ENCODE assay signal across 19 cellular contexts in genomic region chr7:63521-64021, GRCh38.
DNase-seq lines count a peak whose midpoint lies in the region; ATAC-seq and TF ChIP-seq lines count a peak whose summit lies in the region.
"Had no signal": no experiment of that assay in that cellular context is flagged by ENCODE, and none has a peak within 500 bp of the region (broad histone marks: within the 10 kb centered on the region; RNA-seq: fewer than 3 reads in every experiment).

No MANE protein-coding gene starts in this region.

- H3K9me3 ChIP-seq in osteoblast (ENCODE audit: low read depth, low read length), result no peaks in the 10 kb centered on the region
- H3K9me3 ChIP-seq: gastrocnemius medialis, HAP-1, ovary, SJSA1, stomach had no signal

- H3K4me1 ChIP-seq in osteoblast (ENCODE audit: insufficient read depth, low read length), result peaks cover 24% of the 10 kb centered on the region
- H3K4me1 ChIP-seq: HAP-1 had no signal

- H3K27me3 ChIP-seq in osteoblast (ENCODE audit: insufficient read depth, low read length), result no peaks in the 10 kb centered on the region
- H3K27me3 ChIP-seq: gastrocnemius medialis, ovary, SJSA1, stomach had no signal

- H3K27ac ChIP-seq in osteoblast (ENCODE audit: low read depth, low read length), result no peak overlapping the region
- H3K27ac ChIP-seq: gastrocnemius medialis, ovary, SJSA1, stomach had no signal

- no peak overlapping the region for H3K4me2 ChIP-seq in osteoblast (ENCODE audit: insufficient read depth, low read length)

- no peak for TF ChIP-seq CTCF in osteoblast (IDR thresholded peaks at IDR 0.05; ENCODE audit: extremely low read depth, low read depth, low read length)

- in situ Hi-C loops in G401 (cut with HindIII; ENCODE audit: low sequenced_read_pairs), result no loop called here

- no peaks in the 10 kb centered on the region for H3K27me3 Mint-ChIP-seq in T-helper 2 cell treated with Interferon-gamma antibody and Interleukin-4, amounts not matched to agents 5 μg/mL and 100 μg/mL, for 36 hours (ENCODE audit: low read depth)
- no peaks in the 10 kb centered on the region for H3K27me3 Mint-ChIP-seq in activated CD8-positive, alpha-beta T cell treated with anti-CD3 and anti-CD28 coated beads, Interleukin-2, amount 10 ng/mL, durations not matched to agents 7 days and 5 days (ENCODE audit: low read depth)
- H3K27me3 Mint-ChIP-seq: activated CD4-positive, alpha-beta memory T cell treated with anti-CD3 and anti-CD28 coated beads, Interleukin-2, amount 10 ng/mL, durations not matched to agents 7 days and 5 days had no signal

- no peak overlapping the region for H2AFZ ChIP-seq in osteoblast (ENCODE audit: low read length)

- H3K4me3 ChIP-seq in osteoblast (ENCODE audit: insufficient read depth, low read length), result no peak overlapping the region
- H3K4me3 ChIP-seq: gastrocnemius medialis, HAP-1, ovary, SJSA1, stomach had no signal

- no peaks in the 10 kb centered on the region for H3K36me3 Mint-ChIP-seq in T-helper 2 cell treated with Interferon-gamma antibody and Interleukin-4, amounts not matched to agents 5 μg/mL and 100 μg/mL, for 36 hours (ENCODE audit: low read depth)
- no peaks in the 10 kb centered on the region for H3K36me3 Mint-ChIP-seq in activated CD8-positive, alpha-beta T cell treated with anti-CD3 and anti-CD28 coated beads, Interleukin-2, amount 10 ng/mL, durations not matched to agents 7 days and 5 days (ENCODE audit: low read depth)
- H3K36me3 Mint-ChIP-seq: mesothelial cell of epicardium had no signal

- no peak overlapping the region for H3K27ac Mint-ChIP-seq in T-helper 2 cell treated with Interferon-gamma antibody and Interleukin-4, amounts not matched to agents 5 μg/mL and 100 μg/mL, for 36 hours
- no peak overlapping the region for H3K27ac Mint-ChIP-seq in activated CD8-positive, alpha-beta T cell treated with anti-CD3 and anti-CD28 coated beads, Interleukin-2, amount 10 ng/mL, durations not matched to agents 7 days and 5 days
- H3K27ac Mint-ChIP-seq: activated CD4-positive, alpha-beta memory T cell treated with anti-CD3 and anti-CD28 coated beads, Interleukin-2, amount 10 ng/mL, durations not matched to agents 7 days and 5 days; mesothelial cell of epicardium had no signal

- H3K4me3 Mint-ChIP-seq in T-helper 2 cell treated with Interferon-gamma antibody and Interleukin-4, amounts not matched to agents 5 μg/mL and 100 μg/mL, for 36 hours, result no peak overlapping the region
- H3K4me3 Mint-ChIP-seq in activated CD8-positive, alpha-beta T cell treated with anti-CD3 and anti-CD28 coated beads, Interleukin-2, amount 10 ng/mL, durations not matched to agents 7 days and 5 days, result no peak overlapping the region
- H3K4me3 Mint-ChIP-seq: activated CD4-positive, alpha-beta memory T cell treated with anti-CD3 and anti-CD28 coated beads, Interleukin-2, amount 10 ng/mL, durations not matched to agents 7 days and 5 days; central memory CD8-positive, alpha-beta T cell; mesothelial cell of epicardium had no signal

- POLR2A ChIA-PET in activated CD8-positive, alpha-beta T cell treated with anti-CD3 and anti-CD28 coated beads, Interleukin-2, amount 10 ng/mL, durations not matched to agents 7 days and 5 days (lab: Charles Lee), result no interaction called here

- ATAC-seq in Right ventricle myocardium superior (ENCODE audit: poor library complexity), result no peak
- no peak for ATAC-seq in activated CD8-positive, alpha-beta T cell treated with anti-CD3 and anti-CD28 coated beads, Interleukin-2, amount 10 ng/mL, durations not matched to agents 7 days and 5 days

- CTCF ChIA-PET in activated CD8-positive, alpha-beta T cell treated with anti-CD3 and anti-CD28 coated beads, Interleukin-2, amount 10 ng/mL, durations not matched to agents 7 days and 5 days (lab: Charles Lee), result no interaction called here

- H3K9me3 Mint-ChIP-seq in T-helper 2 cell treated with Interferon-gamma antibody and Interleukin-4, amounts not matched to agents 5 μg/mL and 100 μg/mL, for 36 hours, result no peaks in the 10 kb centered on the region
- H3K9me3 Mint-ChIP-seq in activated CD8-positive, alpha-beta T cell treated with anti-CD3 and anti-CD28 coated beads, Interleukin-2, amount 10 ng/mL, durations not matched to agents 7 days and 5 days (ENCODE audit: insufficient read depth), result no peaks in the 10 kb centered on the region
- H3K9me3 Mint-ChIP-seq: activated CD4-positive, alpha-beta memory T cell treated with anti-CD3 and anti-CD28 coated beads, Interleukin-2, amount 10 ng/mL, durations not matched to agents 7 days and 5 days; central memory CD8-positive, alpha-beta T cell; mesothelial cell of epicardium had no signal

- no peaks in the 10 kb centered on the region for H3K4me1 Mint-ChIP-seq in T-helper 2 cell treated with Interferon-gamma antibody and Interleukin-4, amounts not matched to agents 5 μg/mL and 100 μg/mL, for 36 hours (ENCODE audit: low read depth)
- H3K4me1 Mint-ChIP-seq in activated CD8-positive, alpha-beta T cell treated with anti-CD3 and anti-CD28 coated beads, Interleukin-2, amount 10 ng/mL, durations not matched to agents 7 days and 5 days (ENCODE audit: low read depth), result no peaks in the 10 kb centered on the region
- H3K4me1 Mint-ChIP-seq: activated CD4-positive, alpha-beta memory T cell treated with anti-CD3 and anti-CD28 coated beads, Interleukin-2, amount 10 ng/mL, durations not matched to agents 7 days and 5 days; central memory CD8-positive, alpha-beta T cell had no signal

- DNase-seq in G401 (ENCODE audit: low spot score) (peak; percentile 85), MV-4-11 (lab: John Stamatoyannopoulos, UW) (peak; percentile 26), Right ventricle myocardium superior (peak; percentile 65), osteoblast (ENCODE audit: insufficient read length, low spot score, missing footprints) (peak; percentile 69), NCI-H1436 (lab: John Stamatoyannopoulos, UW) (no peak)
- DNase-seq in T-helper 2 cell treated with Interferon-gamma antibody and Interleukin-4, amounts not matched to agents 5 μg/mL and 100 μg/mL, for 36 hours (ENCODE audit: low spot score), result no peak
- no peak for DNase-seq in activated CD8-positive, alpha-beta T cell treated with anti-CD3 and anti-CD28 coated beads, Interleukin-2, amount 10 ng/mL, durations not matched to agents 7 days and 5 days
- DNase-seq in stimulated activated CD8-positive, alpha-beta memory T cell treated with anti-CD3 and anti-CD28 coated beads, Interleukin-4, amount 100 ng/mL, for 48 hours, result no peak
- DNase-seq: activated CD4-positive, alpha-beta memory T cell treated with anti-CD3 and anti-CD28 coated beads, Interleukin-2, amount 10 ng/mL, durations not matched to agents 7 days and 5 days; DND-41; NCI-H2029; NCI-H774 had no signal

- intact Hi-C loops in Right ventricle myocardium superior (cut with DNase I), result no loop called here

- no peaks in the 10 kb centered on the region for H3K36me3 ChIP-seq in osteoblast (ENCODE audit: insufficient read depth, low read length)
- H3K36me3 ChIP-seq: gastrocnemius medialis, HAP-1, ovary, SJSA1, stomach had no signal

- no peaks in the 10 kb centered on the region for H4K20me1 ChIP-seq in osteoblast (ENCODE audit: insufficient read depth, low read length)

- no peaks in the 10 kb centered on the region for H3K79me2 ChIP-seq in osteoblast (ENCODE audit: insufficient read depth, low read length)

Comparison
In these comparisons a context has a peak if more than half of its experiments do, and no peak if none do; other contexts are left out.
1. DNase-seq: peak in G401 (single experiment), MV-4-11 (single experiment), Right ventricle myocardium superior (single experiment) and osteoblast (single experiment); none in T-helper 2 cell treated with Interferon-gamma antibody and Interleukin-4, amounts not matched to agents 5 μg/mL and 100 μg/mL, for 36 hours (single experiment), activated CD8-positive, alpha-beta T cell treated with anti-CD3 and anti-CD28 coated beads, Interleukin-2, amount 10 ng/mL, durations not matched to agents 7 days and 5 days (single experiment), NCI-H1436 (single experiment) and stimulated activated CD8-positive, alpha-beta memory T cell treated with anti-CD3 and anti-CD28 coated beads, Interleukin-4, amount 100 ng/mL, for 48 hours (single experiment).